ENCODE assay signal across 7 cellular contexts in genomic region chr10:68525490-68526038, GRCh38. TPM values are rescaled to one million over a fixed set of nuclear protein-coding genes. Genes with fewer than 3 reads are reported as not detected.
DNase-seq lines count a peak whose midpoint lies in the region; ATAC-seq and TF ChIP-seq lines count a peak whose summit lies in the region.
"Not testable (repeated sequence)": the region's sequence is repeated elsewhere in the genome, so short reads cannot be mapped to it uniquely, and the experiment has no call there.

No MANE protein-coding gene starts in this region.

- H3K9ac ChIP-seq in endodermal cell (ENCODE audit: extremely low read depth, low read length, poor library complexity, severe bottlenecking) = not testable (repeated sequence)

- not testable (repeated sequence) for H3K27me3 Mint-ChIP-seq in GM23338 (ENCODE audit: insufficient read depth, low read depth, poor library complexity); T-helper 2 cell treated with Interferon-gamma antibody and Interleukin-4, amounts not matched to agents 5 μg/mL and 100 μg/mL, for 36 hours (ENCODE audit: low read depth); activated naive CD4-positive, alpha-beta T cell treated with anti-CD3 and anti-CD28 coated beads, Interleukin-2, amount 50 U/mL, for 24 hours; endodermal cell (ENCODE audit: insufficient read depth); naive thymus-derived CD8-positive, alpha-beta T cell

- H3K9me3 Mint-ChIP-seq in GM23338; T-helper 2 cell treated with Interferon-gamma antibody and Interleukin-4, amounts not matched to agents 5 μg/mL and 100 μg/mL, for 36 hours; activated naive CD4-positive, alpha-beta T cell treated with anti-CD3 and anti-CD28 coated beads, Interleukin-2, amount 50 U/mL, for 24 hours; endodermal cell; naive thymus-derived CD8-positive, alpha-beta T cell: not testable (repeated sequence)

- H3K4me1 ChIP-seq in GM23338 (ENCODE audit: insufficient read depth); endodermal cell (ENCODE audit: control insufficient read depth, insufficient read depth, low read length): not testable (repeated sequence)
- H3K4me1 ChIP-seq in left lung (peaks cover 0 to 18% of the 10 kb centered on the region in 2 donors), stomach (peaks cover 0 to 28% (median 19%) of the 10 kb centered on the region in 4 donors)

- not testable (repeated sequence) for H3K9me3 ChIP-seq in endodermal cell (ENCODE audit: control insufficient read depth, low read length); left lung; stomach

- intact Hi-C loops in left lung (cut with DNase I); stomach (cut with DNase I; ENCODE audit: low total_unique reads): not testable (repeated sequence)

- DNase-seq in GM23338 (ENCODE audit: low spot score); T-helper 2 cell treated with Interferon-gamma antibody and Interleukin-4, amounts not matched to agents 5 μg/mL and 100 μg/mL, for 36 hours (ENCODE audit: low spot score); endodermal cell; left lung; naive thymus-derived CD8-positive, alpha-beta T cell; stomach: not testable (repeated sequence)

- not testable (repeated sequence) for ATAC-seq in GM23338; left lung; naive thymus-derived CD8-positive, alpha-beta T cell

- peak overlapping the region; percentile 88; the same call in 1 of the 2 replicates for H3K4me2 ChIP-seq in GM23338

- H4K20me1 ChIP-seq in GM23338 (replicated peaks; ENCODE audit: insufficient read depth) = not testable (repeated sequence)

- H3K9me2 ChIP-seq in GM23338 (ENCODE audit: insufficient read depth) = not testable (repeated sequence)

- not testable (repeated sequence) for TF ChIP-seq EP300 in stomach (IDR thresholded peaks at IDR 0.05)

- not testable (repeated sequence) for H3K4me1 Mint-ChIP-seq in GM23338; T-helper 2 cell treated with Interferon-gamma antibody and Interleukin-4, amounts not matched to agents 5 μg/mL and 100 μg/mL, for 36 hours (ENCODE audit: low read depth); endodermal cell
- H3K4me1 Mint-ChIP-seq in activated naive CD4-positive, alpha-beta T cell treated with anti-CD3 and anti-CD28 coated beads, Interleukin-2, amount 50 U/mL, for 24 hours = peaks cover 15% of the 10 kb centered on the region
- peaks cover 3 to 24% (median 10%) of the 10 kb centered on the region in 4 donors for H3K4me1 Mint-ChIP-seq in naive thymus-derived CD8-positive, alpha-beta T cell

- 88% methylated on average over 1 of the region's 5 CpGs; no CpG with 5 or more reads in 1 of the 2 experiments for WGBS in endodermal cell (ENCODE audit: insufficient coverage in 1 of 2, insufficient read length in 1 of 2), 2 experiments
- 40 to 50% (median 46%) methylated on average over 3 to 5 of the region's 5 CpGs for WGBS in stomach, 5 donors

- POLR2A ChIA-PET in naive thymus-derived CD8-positive, alpha-beta T cell (lab: Charles Lee) = not testable (repeated sequence)

- TF ChIP-seq CTCF in GM23338 (conservative IDR thresholded peaks at IDR 0.05; ENCODE audit: low read depth in 2 of 2); endodermal cell (conservative IDR thresholded peaks at IDR 0.05); left lung (IDR thresholded peaks at IDR 0.05); stomach (IDR thresholded peaks at IDR 0.05): not testable (repeated sequence)

- peak overlapping the region; percentile 100; the same call in 1 of the 2 replicates for H3K4me3 ChIP-seq in GM23338
- not testable (repeated sequence) for H3K4me3 ChIP-seq in endodermal cell (ENCODE audit: low read length)
- H3K4me3 ChIP-seq in left lung = peak overlapping the region in 1 of 2 donors; percentile 90
- peak overlapping the region in 1 of 4 donors; percentile 68 for H3K4me3 ChIP-seq in stomach

- not testable (repeated sequence) for H3K27me3 ChIP-seq in GM23338 (ENCODE audit: insufficient read depth); endodermal cell (ENCODE audit: control insufficient read depth, insufficient read depth, low read length, poor library complexity, severe bottlenecking); left lung; stomach

- not testable (repeated sequence) for H3K36me3 Mint-ChIP-seq in GM23338 (ENCODE audit: low read depth); T-helper 2 cell treated with Interferon-gamma antibody and Interleukin-4, amounts not matched to agents 5 μg/mL and 100 μg/mL, for 36 hours (ENCODE audit: low read depth); activated naive CD4-positive, alpha-beta T cell treated with anti-CD3 and anti-CD28 coated beads, Interleukin-2, amount 50 U/mL, for 24 hours
- peaks cover 13% of the 10 kb centered on the region for H3K36me3 Mint-ChIP-seq in endodermal cell (ENCODE audit: low read depth)
- H3K36me3 Mint-ChIP-seq in naive thymus-derived CD8-positive, alpha-beta T cell = peaks cover 0 to 21% (median 5%) of the 10 kb centered on the region in 3 donors

- 0 out of 3 replicates have a peak overlapping the region, but pooled peaks have one; percentile 14 for H3K4me3 Mint-ChIP-seq in GM23338
- H3K4me3 Mint-ChIP-seq in T-helper 2 cell treated with Interferon-gamma antibody and Interleukin-4, amounts not matched to agents 5 μg/mL and 100 μg/mL, for 36 hours; endodermal cell: not testable (repeated sequence)
- H3K4me3 Mint-ChIP-seq in activated naive CD4-positive, alpha-beta T cell treated with anti-CD3 and anti-CD28 coated beads, Interleukin-2, amount 50 U/mL, for 24 hours = peak overlapping the region; percentile 4
- peak overlapping the region in 3 of 10 donors; percentile 4 to 38 (median 10) for H3K4me3 Mint-ChIP-seq in naive thymus-derived CD8-positive, alpha-beta T cell

- not testable (repeated sequence) for H3K27ac Mint-ChIP-seq in GM23338; activated naive CD4-positive, alpha-beta T cell treated with anti-CD3 and anti-CD28 coated beads, Interleukin-2, amount 50 U/mL, for 24 hours
- peak overlapping the region; percentile 26 for H3K27ac Mint-ChIP-seq in T-helper 2 cell treated with Interferon-gamma antibody and Interleukin-4, amounts not matched to agents 5 μg/mL and 100 μg/mL, for 36 hours
- peak overlapping the region; percentile 55 for H3K27ac Mint-ChIP-seq in endodermal cell
- H3K27ac Mint-ChIP-seq in naive thymus-derived CD8-positive, alpha-beta T cell = peak overlapping the region in 6 of 10 donors; percentile 4 to 98 (median 50)

- H3K79me2 ChIP-seq in GM23338 (replicated peaks; ENCODE audit: insufficient read depth) = not testable (repeated sequence)

- not testable (repeated sequence) for TF ChIP-seq POLR2A in stomach (IDR thresholded peaks at IDR 0.05)

- peaks cover 13% of the 10 kb centered on the region for H3F3A ChIP-seq in GM23338 (replicated peaks; ENCODE audit: low read depth)

- not testable (repeated sequence) for H3K36me3 ChIP-seq in GM23338 (ENCODE audit: insufficient read depth); endodermal cell (ENCODE audit: control insufficient read depth, insufficient read depth, low read length)
- H3K36me3 ChIP-seq in left lung (peaks cover 0 to 23% of the 10 kb centered on the region in 2 donors), stomach (peaks cover 0 to 38% (median 24%) of the 10 kb centered on the region in 4 donors)

- H3K27ac ChIP-seq in GM23338 (ENCODE audit: low read depth) (peak overlapping the region; percentile 76), left lung (peak overlapping the region; percentile 23 to 94), stomach (peak overlapping the region in 3 of 5 donors; percentile 90 to 98 (median 97))
- H3K27ac ChIP-seq in endodermal cell (ENCODE audit: low read depth, low read length) = not testable (repeated sequence)

- H2AFZ ChIP-seq in GM23338 = not testable (repeated sequence)

RNA-seq across cellular contexts. Expression of gene SLC25A16, which starts 1.8 kb away (rescaled TPM):
- total RNA-seq in GM23338 (2014; rRNA removed; shearing (Covaris generic)) = 11.1 and 12.0 TPM in 2 replicates
- 7.1 and 7.2 TPM in 2 replicates for polyA plus RNA-seq in GM23338 (2016; fragmentation: Nextera tagmentation; extraction: Ambion mirVana)
- 10 to 100 TPM in 1 of 2 donors, 1 to 10 TPM in 1; 8.9 to 16.0 TPM for total RNA-seq in endodermal cell
- polyA plus RNA-seq in endodermal cell (2013, experiment 1 of 2) = 6.3 TPM
- 5.3 TPM for polyA plus RNA-seq in endodermal cell (2013, experiment 2 of 2)
- total RNA-seq in left lung = 10 to 100 TPM; 33.6 to 38.1 TPM
- 10 to 100 TPM; 26.6 to 38.2 TPM for total RNA-seq in naive thymus-derived CD8-positive, alpha-beta T cell
- 1 to 10 TPM; 2.5 to 6.3 (median 6.2) TPM for polyA plus RNA-seq in naive thymus-derived CD8-positive, alpha-beta T cell
- 10 to 100 TPM in 4 of 5 donors, 1 to 10 TPM in 1; 4.1 to 89.7 (median 29.8) TPM for total RNA-seq in stomach
- polyA plus RNA-seq in stomach = 1 to 10 TPM; 8.1 to 9.3 (median 8.3) TPM

RNA-seq across cellular contexts. Expression of gene TET1, which starts 34.6 kb away (rescaled TPM):
- total RNA-seq in GM23338 (2014; rRNA removed; shearing (Covaris generic)) = 82.5 and 90.5 TPM in 2 replicates
- polyA plus RNA-seq in GM23338 (2016; fragmentation: Nextera tagmentation; extraction: Ambion mirVana) = 32.5 and 37.2 TPM in 2 replicates
- 10 to 100 TPM; 50.8 to 60.5 TPM for total RNA-seq in endodermal cell
- polyA plus RNA-seq in endodermal cell (2013, experiment 1 of 2) = 33.6 TPM
- polyA plus RNA-seq in endodermal cell (2013, experiment 2 of 2) = 34.4 TPM
- 1 to 10 TPM; 1.5 to 3.1 TPM for total RNA-seq in left lung
- 1 to 10 TPM; 3.1 to 3.2 TPM for total RNA-seq in naive thymus-derived CD8-positive, alpha-beta T cell
- 1 to 10 TPM; 1.5 to 2.0 (median 1.8) TPM for polyA plus RNA-seq in naive thymus-derived CD8-positive, alpha-beta T cell
- total RNA-seq in stomach = 10 to 100 TPM in 2 of 5 donors, 1 to 10 TPM in 3; 1.2 to 22.3 (median 9.9) TPM
- polyA plus RNA-seq in stomach = under 1 TPM; under 0.01 to 0.20 (median 0.19) TPM

RNA-seq across cellular contexts. Expression of gene DNA2, which starts 53.8 kb away (rescaled TPM):
- total RNA-seq in GM23338 (2014; rRNA removed; shearing (Covaris generic)) = 46.9 and 49.3 TPM in 2 replicates
- polyA plus RNA-seq in GM23338 (2016; fragmentation: Nextera tagmentation; extraction: Ambion mirVana) (19.7 and 25.6 TPM in 2 replicates), stomach (1 to 10 TPM in 1 of 3 donors, under 1 TPM in 2; 0.31 to 2.5 (median 0.50) TPM)
- total RNA-seq in endodermal cell (10 to 100 TPM; 37.3 to 64.6 TPM), left lung (1 to 10 TPM; 7.2 to 8.7 TPM), stomach (10 to 100 TPM in 3 of 5 donors, 1 to 10 TPM in 2; 5.2 to 16.3 (median 11.6) TPM)
- 24.6 TPM for polyA plus RNA-seq in endodermal cell (2013, experiment 1 of 2)
- polyA plus RNA-seq in endodermal cell (2013, experiment 2 of 2) = 24.6 TPM
- 1 to 10 TPM; 7.4 to 9.8 TPM for total RNA-seq in naive thymus-derived CD8-positive, alpha-beta T cell
- under 1 TPM; 0.51 to 0.74 (median 0.54) TPM for polyA plus RNA-seq in naive thymus-derived CD8-positive, alpha-beta T cell
